In genomic region chr11:278001-278951, GRCh38 we compare ENCODE assay signal across 1 cellular context.
TF ChIP-seq lines count a peak whose summit lies in the region.

Gene NLRP6, plus strand, starts transcription at chr11:278407. Its CDS starts 163 bp downstream, at chr11:278570.

TF ChIP-seq in SK-N-SH, 30 proteins besides CTCF, POLR2A, EP300 and RAD21 (continued from another document):
- TF ChIP-seq IRF3 (IDR thresholded peaks at IDR 0.05; ENCODE audit: low read depth, low read length) (no peak), POLR2AphosphoS5 (IDR thresholded peaks at IDR 0.05; ENCODE audit: low read depth, low read length) (no peak), USF2 (IDR thresholded peaks at IDR 0.05; ENCODE audit: borderline replicate concordance, low read depth, low read length) (no peak), CHD2 (IDR thresholded peaks at IDR 0.05; ENCODE audit: low read length, partially characterized antibody) (no peak), RXRA (IDR thresholded peaks at IDR 0.05; ENCODE audit: borderline replicate concordance, low read depth) (no peak), FOSL2 (IDR thresholded peaks at IDR 0.05; ENCODE audit: borderline replicate concordance, low read depth) (no peak), MEF2A (IDR thresholded peaks at IDR 0.05; ENCODE audit: borderline replicate concordance, low read depth) (no peak), TAF1 (IDR thresholded peaks at IDR 0.05; ENCODE audit: borderline replicate concordance, low read depth, low read length) (no peak)
- TF ChIP-seq, protein P1, sequence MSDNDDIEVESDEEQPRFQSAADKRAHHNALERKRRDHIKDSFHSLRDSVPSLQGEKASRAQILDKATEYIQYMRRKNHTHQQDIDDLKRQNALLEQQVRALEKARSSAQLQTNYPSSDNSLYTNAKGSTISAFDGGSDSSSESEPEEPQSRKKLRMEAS (IDR thresholded peaks at IDR 0.05; ENCODE audit: low read depth): no peak
- TF ChIP-seq, protein P2, sequence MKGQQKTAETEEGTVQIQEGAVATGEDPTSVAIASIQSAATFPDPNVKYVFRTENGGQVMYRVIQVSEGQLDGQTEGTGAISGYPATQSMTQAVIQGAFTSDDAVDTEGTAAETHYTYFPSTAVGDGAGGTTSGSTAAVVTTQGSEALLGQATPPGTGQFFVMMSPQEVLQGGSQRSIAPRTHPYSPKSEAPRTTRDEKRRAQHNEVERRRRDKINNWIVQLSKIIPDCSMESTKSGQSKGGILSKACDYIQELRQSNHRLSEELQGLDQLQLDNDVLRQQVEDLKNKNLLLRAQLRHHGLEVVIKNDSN (IDR thresholded peaks at IDR 0.05; ENCODE audit: borderline replicate concordance, low read depth): no peak
